Comparison of ENCODE assay signal across 8 cellular contexts in genomic region chr14:22822619-22823551, GRCh38. TPM values are rescaled to one million over a fixed set of nuclear protein-coding genes. Genes with fewer than 3 reads are reported as not detected.
DNase-seq lines count a peak whose midpoint lies in the region; ATAC-seq and TF ChIP-seq lines count a peak whose summit lies in the region.

No MANE protein-coding gene starts in this region.

- peak; percentile 8 for TF ChIP-seq POLR2A in GM19193 (IDR thresholded peaks at IDR 0.05; ENCODE audit: extremely low read depth, insufficient read depth, insufficient read length)

- H3K9me3 Mint-ChIP-seq in activated B cell treated with CpG ODN at 0.5 μM for 24 hours = no peaks in the 10 kb centered on the region

- peak overlapping the region; percentile 92 for H3K27ac Mint-ChIP-seq in activated B cell treated with CpG ODN at 0.5 μM for 24 hours

- in situ Hi-C loops in KBM-7 (cut with MboI; ENCODE audit: low pct_unique_long_range_greater_than_20kb, low sequenced_read_pairs) = no loop called here

- no peaks in the 10 kb centered on the region for H3K36me3 Mint-ChIP-seq in activated B cell treated with CpG ODN at 0.5 μM for 24 hours (ENCODE audit: low read depth)

- no peak for TF ChIP-seq CTCF in activated B cell treated with CpG ODN at 0.5 μM for 24 hours (IDR thresholded peaks at IDR 0.05)

- ATAC-seq in activated B cell treated with CpG ODN at 0.5 μM for 24 hours (ENCODE audit: low read depth) = peak; percentile 76

- H3K27me3 Mint-ChIP-seq in activated B cell treated with CpG ODN at 0.5 μM for 24 hours = no peaks in the 10 kb centered on the region

- peaks cover 57% of the 10 kb centered on the region for H3K4me1 Mint-ChIP-seq in activated B cell treated with CpG ODN at 0.5 μM for 24 hours

- CTCF ChIA-PET in activated B cell treated with CpG ODN at 0.5 μM for 24 hours (lab: Charles Lee) = interaction anchor here (0.7 to 3.7 kb wide), 23 partner anchors 8 to 503 kb away, joined by 3 to 64 read pairs (median 5); partner anchors contain the start of genes LRP10, MMP14, OXA1L and SLC7A7

- POLR2A ChIA-PET in activated B cell treated with CpG ODN at 0.5 μM for 24 hours (lab: Charles Lee) = interaction anchor here (0.6 to 5.1 kb wide), 32 partner anchors 10 to 718 kb away, joined by 3 to 73 read pairs (median 6); partner anchors contain the start of genes ABHD4, DAD1, LRP10 and MMP14

- DNase-seq in C1 segment of cervical spinal cord (lab: John Stamatoyannopoulos, UW) = peak in 12 of 14 donors; percentile 20 to 84 (median 60)
- peak; percentile 94 for DNase-seq in KBM-7
- DNase-seq in activated B cell treated with CpG ODN at 0.5 μM for 24 hours = peak; percentile 69
- peak; percentile 56 for DNase-seq in central memory CD4-positive, alpha-beta T cell
- peak; percentile 84 for DNase-seq in kidney glomerular epithelial cell (lab: John Stamatoyannopoulos, UW)
- peak; percentile 26 to 50 (median 29) for DNase-seq in stimulated activated CD4-positive, alpha-beta T cell treated with anti-CD3 and anti-CD28 coated beads, Interleukin-1b, Interleukin-23, amount 100 ng/mL, for 24 hours (ENCODE audit: low read depth in 4 of 4, low spot score in 1 of 4)
- no peak for DNase-seq in NCI-H1105 treated with DMSO at 0.1 percent for 48 hours (lab: John Stamatoyannopoulos, UW)

- H3K4me3 Mint-ChIP-seq in activated B cell treated with CpG ODN at 0.5 μM for 24 hours = peak overlapping the region; percentile 86

- intact Hi-C loops in activated B cell treated with CpG ODN at 0.5 μM for 24 hours (cut with micrococcal nuclease) = loop anchor here (1.0 to 5.0 kb wide), 10 partner anchors 19 to 266 kb away; partner anchors contain the start of genes AJUBA and OXA1L

RNA-seq across cellular contexts. Expression of gene MRPL52, which starts 6.8 kb away (rescaled TPM):
- total RNA-seq in activated B cell treated with CpG ODN at 0.5 μM for 24 hours = 142 and 150 TPM in 2 replicates

RNA-seq across cellular contexts. Expression of gene SLC7A7, which starts 7.7 kb away (rescaled TPM):
- total RNA-seq in activated B cell treated with CpG ODN at 0.5 μM for 24 hours = 30.8 and 33.7 TPM in 2 replicates

RNA-seq across cellular contexts. Expression of gene MMP14, which starts 13.5 kb away (rescaled TPM):
- 3.4 and 4.1 TPM in 2 replicates for total RNA-seq in activated B cell treated with CpG ODN at 0.5 μM for 24 hours

RNA-seq across cellular contexts. Expression of gene LRP10, which starts 48.7 kb away (rescaled TPM):
- 83.2 and 83.3 TPM in 2 replicates for total RNA-seq in activated B cell treated with CpG ODN at 0.5 μM for 24 hours

RNA-seq across cellular contexts. Expression of gene OXA1L, which starts 56.4 kb away (rescaled TPM):
- total RNA-seq in activated B cell treated with CpG ODN at 0.5 μM for 24 hours = 174 and 190 TPM in 2 replicates
